ENCODE assay signal across 11 cellular contexts in genomic region chr20:6492396-6493055, GRCh38.
DNase-seq lines count a peak whose midpoint lies in the region; TF ChIP-seq lines count a peak whose summit lies in the region.
"Had no signal": no experiment of that assay in that cellular context is flagged by ENCODE, and none has a peak within 500 bp of the region (broad histone marks: within the 10 kb centered on the region; RNA-seq: fewer than 3 reads in every experiment).

No MANE protein-coding gene starts in this region.

- no peak overlapping the region for H3K9ac ChIP-seq in endodermal cell (ENCODE audit: extremely low read depth, low read length, poor library complexity, severe bottlenecking)

- no peaks in the 10 kb centered on the region for H3K27me3 ChIP-seq in endodermal cell (ENCODE audit: control insufficient read depth, insufficient read depth, low read length, poor library complexity, severe bottlenecking)

- peaks cover 26% of the 10 kb centered on the region for H3K4me1 Mint-ChIP-seq in endodermal cell
- H3K4me1 Mint-ChIP-seq in neural crest cell = peaks cover 38% of the 10 kb centered on the region

- H3K36me3 Mint-ChIP-seq in endodermal cell (ENCODE audit: low read depth) (no peaks in the 10 kb centered on the region), neural crest cell (ENCODE audit: low read depth) (no peaks in the 10 kb centered on the region)

- H3K27ac ChIP-seq in endodermal cell (ENCODE audit: low read depth, low read length) = no peak overlapping the region

- H3K36me3 ChIP-seq in endodermal cell (ENCODE audit: control insufficient read depth, insufficient read depth, low read length) = no peaks in the 10 kb centered on the region

- H3K4me3 ChIP-seq in endodermal cell (ENCODE audit: low read length) = no peak overlapping the region

- no peaks in the 10 kb centered on the region for H3K9me3 Mint-ChIP-seq in endodermal cell
- peaks cover 6% of the 10 kb centered on the region for H3K9me3 Mint-ChIP-seq in neural crest cell
- H3K9me3 Mint-ChIP-seq: activated T-helper 2 cell treated with anti-CD3 and anti-CD28 coated beads, Interferon-gamma antibody, Interleukin-2, Interleukin-4, amounts not matched to agents 10 μg/mL and 5 μg/mL and 100 μg/mL, durations not matched to agents 14 hours and 24 hours and 36 hours had no signal

- WGBS in endodermal cell (ENCODE audit: insufficient coverage in 1 of 2, insufficient read length in 1 of 2), 2 experiments = 89 to 91% methylated on average over 4 to 6 of the region's 6 CpGs

- H3K27me3 Mint-ChIP-seq in endodermal cell (ENCODE audit: insufficient read depth) = no peaks in the 10 kb centered on the region
- H3K27me3 Mint-ChIP-seq in neural crest cell (ENCODE audit: low read depth) = no peaks in the 10 kb centered on the region

- H3K4me3 Mint-ChIP-seq in endodermal cell (no peak overlapping the region), neural crest cell (peak overlapping the region; percentile 17)

- H3K9me3 ChIP-seq in endodermal cell (ENCODE audit: control insufficient read depth, low read length) = no peaks in the 10 kb centered on the region

- H3K4me1 ChIP-seq in endodermal cell (ENCODE audit: control insufficient read depth, insufficient read depth, low read length) = no peaks in the 10 kb centered on the region

- TF ChIP-seq CTCF in endodermal cell (conservative IDR thresholded peaks at IDR 0.05) (no peak), neural crest cell (conservative IDR thresholded peaks at IDR 0.05) (no peak)

- H3K27ac Mint-ChIP-seq in endodermal cell (peak overlapping the region; percentile 40), neural crest cell (ENCODE audit: unreplicated experiment) (peak overlapping the region; percentile 85)
- H3K27ac Mint-ChIP-seq: activated T-helper 2 cell treated with anti-CD3 and anti-CD28 coated beads, Interferon-gamma antibody, Interleukin-2, Interleukin-4, amounts not matched to agents 10 μg/mL and 5 μg/mL and 100 μg/mL, durations not matched to agents 14 hours and 24 hours and 36 hours had no signal

- DNase-seq in HK-2 (ENCODE audit: unreplicated experiment) (peak; percentile 9), NCI-H2227 (lab: John Stamatoyannopoulos, UW; ENCODE audit: unreplicated experiment) (peak; percentile 6), endodermal cell (peak; percentile 46), neural crest cell (ENCODE audit: low read depth, low spot score) (peak; percentile 1), A172 (ENCODE audit: low spot score) (no peak)
- DNase-seq in stimulated activated CD4-positive, alpha-beta T cell treated with anti-CD3 and anti-CD28 coated beads, Interleukin-4, amount 100 ng/mL, for 24 hours = no peak
- DNase-seq in activated CD4-positive, alpha-beta T cell treated with anti-CD3 and anti-CD28 coated beads for 4 hours = no peak
- no peak for DNase-seq in activated CD4-positive, CD25-positive, alpha-beta regulatory T cell treated with anti-CD3 and anti-CD28 coated beads, Interleukin-2, amount 50 U/mL, for 72 hours
- DNase-seq: DMS79, NCI-H2171 treated with DMSO at 0.1 percent for 48 hours had no signal

Comparison
In these comparisons a context has a peak if more than half of its experiments do, and no peak if none do; other contexts are left out.
1. DNase-seq: peak in HK-2 (single experiment), NCI-H2227 (single experiment), endodermal cell (single experiment) and neural crest cell (single experiment); none in stimulated activated CD4-positive, alpha-beta T cell treated with anti-CD3 and anti-CD28 coated beads, Interleukin-4, amount 100 ng/mL, for 24 hours (single experiment), A172 (single experiment), activated CD4-positive, alpha-beta T cell treated with anti-CD3 and anti-CD28 coated beads for 4 hours (0 of 2) and activated CD4-positive, CD25-positive, alpha-beta regulatory T cell treated with anti-CD3 and anti-CD28 coated beads, Interleukin-2, amount 50 U/mL, for 72 hours (single experiment).